In the genomic region with DNA sequence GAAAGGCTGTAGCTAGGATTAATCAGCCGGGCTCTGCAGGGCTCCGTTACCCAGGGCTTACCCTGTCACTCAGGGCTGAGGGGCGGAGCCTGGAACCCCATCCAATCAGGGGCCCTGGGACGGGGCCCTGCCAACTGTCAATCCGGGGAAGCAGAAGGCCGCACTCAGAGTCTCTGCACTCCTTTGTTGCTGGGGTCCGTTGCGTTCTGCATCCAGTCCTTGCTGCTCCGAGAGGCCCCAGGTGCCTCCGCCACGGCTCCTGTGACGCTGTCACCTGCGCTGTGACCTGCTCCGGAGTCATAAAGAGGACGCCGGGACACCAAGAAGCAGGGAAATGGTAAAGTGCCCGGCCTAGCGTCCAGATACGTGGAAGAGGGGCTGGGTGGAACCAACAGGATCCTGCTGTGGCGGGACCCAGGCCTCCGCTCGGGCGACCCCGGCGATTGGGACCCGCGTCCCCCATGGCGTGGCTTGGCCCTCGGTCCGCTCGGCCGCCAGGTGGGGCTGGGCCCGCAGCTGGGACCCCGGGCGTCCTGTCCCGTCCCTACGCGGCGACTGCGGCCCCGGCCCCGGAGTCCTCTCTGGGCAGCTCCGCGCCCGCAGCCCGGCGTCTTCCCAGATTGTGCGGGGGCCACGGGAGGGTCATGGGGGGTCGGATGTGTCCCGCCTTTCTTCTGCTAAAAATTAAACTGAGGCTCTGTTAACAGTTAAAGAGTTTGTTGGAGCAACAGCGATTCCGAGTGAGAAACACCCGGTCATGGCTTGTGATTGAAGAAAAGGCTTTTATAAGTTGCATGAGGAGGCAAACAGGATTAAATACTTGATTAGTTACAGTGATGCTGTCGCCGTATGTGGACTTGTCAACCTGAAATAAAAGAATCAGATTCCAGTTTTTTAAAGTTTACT, we compare ENCODE assay signal across 8 cellular contexts. TPM values are rescaled to one million over a fixed set of nuclear protein-coding genes. Genes with fewer than 3 reads are reported as not detected.
DNase-seq lines count a peak whose midpoint lies in the region; ATAC-seq, FAIRE-seq and TF ChIP-seq lines count a peak whose summit lies in the region.

A gene (plus strand): TSS at position 133 of the 906 bp plus-strand sequence. CDS start 7,431 bp downstream, outside the sequence.

- H3K36me3 ChIP-seq in CD4-positive, alpha-beta memory T cell (ENCODE audit: insufficient read depth, low read length), result no peaks in the 10 kb centered on the region
- H3K36me3 ChIP-seq in OCI-LY7 (ENCODE audit: insufficient read depth, low read length), result no peaks in the 10 kb centered on the region
- no peaks in the 10 kb centered on the region for H3K36me3 ChIP-seq in esophagus muscularis mucosa
- H3K36me3 ChIP-seq in muscle layer of duodenum (ENCODE audit: control insufficient read depth in 1 of 2, insufficient read depth in 2 of 2, low read length in 2 of 2), result no peaks in the 10 kb centered on the region

- TF ChIP-seq CTCF in OCI-LY7 (conservative IDR thresholded peaks at IDR 0.05; ENCODE audit: low read length), result peak; percentile 61
- TF ChIP-seq CTCF in esophagus muscularis mucosa (IDR thresholded peaks at IDR 0.05), result peak; percentile 19 to 28 (median 26)

- peaks cover 8% of the 10 kb centered on the region in 2 donors for H3K36me3 Mint-ChIP-seq in CD4-positive, alpha-beta memory T cell
- H3K36me3 Mint-ChIP-seq in activated T-cell treated with anti-CD3 and anti-CD28 coated beads, Interleukin-2, amount 50 U/mL, for 24 hours (ENCODE audit: low read depth), result peaks cover 9% of the 10 kb centered on the region

- WGBS in esophagus muscularis mucosa, result under 1% methylated on average over 18 of the region's 56 CpGs

- FAIRE-seq in HTR-8/SVneo (lab: Jason Lieb, UNC), result peak; percentile 33

- no peaks in the 10 kb centered on the region for H3K27me3 ChIP-seq in CD4-positive, alpha-beta memory T cell (ENCODE audit: insufficient read depth, low read length)
- no peaks in the 10 kb centered on the region for H3K27me3 ChIP-seq in esophagus muscularis mucosa
- no peaks in the 10 kb centered on the region for H3K27me3 ChIP-seq in muscle layer of duodenum (ENCODE audit: low read depth, low read length)

- POLR2A ChIA-PET in CD4-positive, alpha-beta memory T cell (lab: Charles Lee; ENCODE audit: partially characterized antibody), result interaction anchor here (0.6 to 2.6 kb wide), 12 partner anchors 13 to 646 kb away, joined by 3 to 13 read pairs (median 4); a partner anchor contains a TSS
- POLR2A ChIA-PET in OCI-LY7 (lab: Charles Lee), result interaction anchor here (0.5 to 1.3 kb wide), 6 partner anchors 32 to 363 kb away, joined by 3 to 5 read pairs (median 3); no protein-coding TSS in a partner anchor

- peak; percentile 75 for ATAC-seq in GM19455 (IDR thresholded peaks at IDR 0.05; ENCODE audit: unreplicated experiment)

- peak within 1 kb of the TSS; percentile 87 to 93 (median 90) for H3K4me3 Mint-ChIP-seq in CD4-positive, alpha-beta memory T cell
- H3K4me3 Mint-ChIP-seq in activated T-cell treated with anti-CD3 and anti-CD28 coated beads, Interleukin-2, amount 50 U/mL, for 24 hours, result peak within 1 kb of the TSS; percentile 84

- H3K27me3 Mint-ChIP-seq in CD4-positive, alpha-beta memory T cell, result no peaks in the 10 kb centered on the region
- no peaks in the 10 kb centered on the region for H3K27me3 Mint-ChIP-seq in activated T-cell treated with anti-CD3 and anti-CD28 coated beads, Interleukin-2, amount 50 U/mL, for 24 hours

- peak within 1 kb of the TSS; percentile 75 to 92 (median 88) for H3K27ac Mint-ChIP-seq in CD4-positive, alpha-beta memory T cell
- H3K27ac Mint-ChIP-seq in activated T-cell treated with anti-CD3 and anti-CD28 coated beads, Interleukin-2, amount 50 U/mL, for 24 hours, result peak within 1 kb of the TSS; percentile 59

- no peaks in the 10 kb centered on the region for H3K9me2 ChIP-seq in OCI-LY7 (ENCODE audit: insufficient read depth, low read length)

- H3K9me3 ChIP-seq in CD4-positive, alpha-beta memory T cell (ENCODE audit: control insufficient read depth in 1 of 2, low read length in 2 of 2), result no peaks in the 10 kb centered on the region
- H3K9me3 ChIP-seq in OCI-LY7 (ENCODE audit: low read length), result no peaks in the 10 kb centered on the region
- H3K9me3 ChIP-seq in esophagus muscularis mucosa, result no peaks in the 10 kb centered on the region
- H3K9me3 ChIP-seq in muscle layer of duodenum (ENCODE audit: control insufficient read depth in 1 of 2, low read length in 2 of 2), result no peaks in the 10 kb centered on the region

- H4K20me1 ChIP-seq in OCI-LY7 (ENCODE audit: insufficient read depth, low read length), result no peaks in the 10 kb centered on the region

- peak within 1 kb of the TSS; percentile 73 for H2AFZ ChIP-seq in OCI-LY7 (ENCODE audit: low read length)

- H3K9me3 Mint-ChIP-seq in CD4-positive, alpha-beta memory T cell, result peaks cover 0 to 11% (median 5%) of the 10 kb centered on the region in 8 donors
- peaks cover 9% of the 10 kb centered on the region for H3K9me3 Mint-ChIP-seq in activated T-cell treated with anti-CD3 and anti-CD28 coated beads, Interleukin-2, amount 50 U/mL, for 24 hours

- H3K4me3 ChIP-seq in CD4-positive, alpha-beta memory T cell (ENCODE audit: low read length in 2 of 2), result peak within 1 kb of the TSS in 1 of 2 donors; percentile 58
- H3K4me3 ChIP-seq in OCI-LY7 (ENCODE audit: low read depth, low read length, poor library complexity, severe bottlenecking) (peak within 1 kb of the TSS; percentile 75), esophagus muscularis mucosa (peak within 1 kb of the TSS; percentile 67 to 80 (median 76)), muscle layer of duodenum (ENCODE audit: low read depth in 1 of 2, low read length in 2 of 2) (peak within 1 kb of the TSS; percentile 81 to 87)

- H3K4me1 Mint-ChIP-seq in CD4-positive, alpha-beta memory T cell, result peaks cover 10 to 18% (median 12%) of the 10 kb centered on the region in 4 donors
- H3K4me1 Mint-ChIP-seq in activated T-cell treated with anti-CD3 and anti-CD28 coated beads, Interleukin-2, amount 50 U/mL, for 24 hours (ENCODE audit: low read depth), result peaks cover 15% of the 10 kb centered on the region

- H3K27ac ChIP-seq in CD4-positive, alpha-beta memory T cell (ENCODE audit: low read depth, low read length), result peak within 1 kb of the TSS; percentile 64
- peak within 1 kb of the TSS; percentile 34 for H3K27ac ChIP-seq in OCI-LY7 (ENCODE audit: low read depth, low read length, poor library complexity, severe bottlenecking)
- peak within 1 kb of the TSS; percentile 83 to 90 (median 88) for H3K27ac ChIP-seq in esophagus muscularis mucosa (replicated peaks in 1 of 4)
- peak within 1 kb of the TSS; percentile 49 for H3K27ac ChIP-seq in muscle layer of duodenum (ENCODE audit: low read length)

- no TSS peak for BruUV-seq in OCI-LY7 (replicated peaks; lab: Mats Ljungman, UMichigan)

- intact Hi-C loops in CD4-positive, alpha-beta memory T cell (cut with micrococcal nuclease), result loop anchor here (1.0 to 5.0 kb wide), 5 partner anchors 16 to 259 kb away; a partner anchor contains a TSS
- intact Hi-C loops in OCI-LY7 (cut with micrococcal nuclease; ENCODE audit: unreplicated experiment) (loop anchor here (1.0 to 5.0 kb wide), 3 partner anchors 16 to 259 kb away; a partner anchor contains a TSS), esophagus muscularis mucosa (cut with DNase I) (loop anchor here (5.0 kb wide), 1 partner anchor 189 kb away; no protein-coding TSS in a partner anchor)

- H3K4me1 ChIP-seq in CD4-positive, alpha-beta memory T cell (ENCODE audit: insufficient read depth, low read length), result peaks cover 11% of the 10 kb centered on the region
- H3K4me1 ChIP-seq in OCI-LY7 (ENCODE audit: insufficient read depth, low read length, poor library complexity, severe bottlenecking) (peaks cover 32% of the 10 kb centered on the region), esophagus muscularis mucosa (peaks cover 19 to 28% (median 23%) of the 10 kb centered on the region in 4 donors), muscle layer of duodenum (ENCODE audit: control insufficient read depth in 1 of 2, insufficient read depth in 2 of 2, low read length in 2 of 2) (peaks cover 10 to 12% of the 10 kb centered on the region in 2 donors)

- H3K4me2 ChIP-seq in OCI-LY7 (ENCODE audit: low read length), result peak within 1 kb of the TSS; percentile 94

- no peak for TF ChIP-seq EP300 in esophagus muscularis mucosa (IDR thresholded peaks at IDR 0.05)

- no peak for TF ChIP-seq POLR2A in esophagus muscularis mucosa (IDR thresholded peaks at IDR 0.05; ENCODE audit: low read depth)

- DNase-seq in CD4-positive, alpha-beta memory T cell, result peak; percentile 72 to 84 (median 73)
- peak; percentile 96 for DNase-seq in HTR-8/SVneo (ENCODE audit: insufficient read length, low spot score)
- DNase-seq in OCI-LY7 (ENCODE audit: low spot score), result peak; percentile 94
- peak; percentile 88 for DNase-seq in activated T-cell treated with anti-CD3 and anti-CD28 coated beads, Interleukin-2, amount 50 U/mL, for 24 hours
- DNase-seq in esophagus muscularis mucosa (ENCODE audit: extremely low spot score), result peak; percentile 97
- DNase-seq in stimulated activated CD8-positive, alpha-beta memory T cell treated with anti-CD3 and anti-CD28 coated beads, Interleukin-4, amount 100 ng/mL, for 48 hours, result peak; percentile 93

- no peaks in the 10 kb centered on the region for H3K79me2 ChIP-seq in OCI-LY7 (ENCODE audit: insufficient read depth, low read depth, low read length)

- CTCF ChIA-PET in CD4-positive, alpha-beta memory T cell (lab: Charles Lee; ENCODE audit: partially characterized antibody), result interaction anchor here (0.6 to 5.7 kb wide), 34 partner anchors 10 to 1049 kb away, joined by 3 to 92 read pairs (median 4); a partner anchor contains a TSS
- CTCF ChIA-PET in OCI-LY7 (lab: Charles Lee; ENCODE audit: unreplicated experiment), result interaction anchor here (0.9 to 1.4 kb wide), 3 partner anchors 28 to 342 kb away, joined by 3 to 8 read pairs (median 3); a partner anchor contains a TSS

RNA-seq across cellular contexts. Expression of the gene that starts here (rescaled TPM):
- 1 to 10 TPM; 2.0 to 3.0 TPM for total RNA-seq in CD4-positive, alpha-beta memory T cell
- polyA plus RNA-seq in CD4-positive, alpha-beta memory T cell, result under 1 TPM in 1 of 2 donors, not detected in 1; 0.34 TPM
- total RNA-seq in OCI-LY7 (2014; rRNA removed; shearing (Covaris generic)), result 1.2 and 2.0 TPM in 2 replicates
- total RNA-seq in OCI-LY7 (2022) (6.2 and 7.9 TPM in 2 replicates), esophagus muscularis mucosa (1 to 10 TPM; 2.5 to 4.5 (median 3.7) TPM)

Comparison
In these comparisons a context has a peak if more than half of its experiments do, and no peak if none do; other contexts are left out.
1. H3K27ac ChIP-seq: peak in every context shown above with its lines; median percentile 88 in esophagus muscularis mucosa; 64 in CD4-positive, alpha-beta memory T cell; 49 in muscle layer of duodenum; 34 in OCI-LY7.